In the genomic region with DNA sequence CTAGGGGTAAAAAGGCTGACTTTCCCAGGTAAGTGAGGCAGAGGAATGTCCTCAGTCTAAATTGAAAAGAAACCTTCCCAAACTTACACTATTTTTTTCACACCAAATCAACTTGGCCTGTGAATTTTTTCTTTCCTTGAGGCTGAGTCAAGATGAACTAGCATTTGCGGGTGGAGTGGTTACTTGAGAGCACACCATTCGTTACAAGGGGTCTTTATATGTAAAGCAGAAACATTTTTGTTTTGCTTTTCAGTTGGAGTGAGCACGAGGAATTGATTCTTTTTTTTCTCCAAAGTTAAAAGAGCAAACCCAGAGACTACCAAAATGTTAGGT, we compare ENCODE assay signal across 8 cellular contexts. TPM values are rescaled to one million over a fixed set of nuclear protein-coding genes. Genes with fewer than 3 reads are reported as not detected.
DNase-seq lines count a peak whose midpoint lies in the region; ATAC-seq and TF ChIP-seq lines count a peak whose summit lies in the region.

No MANE protein-coding gene starts in this region.

- no peaks in the 10 kb centered on the region for H3K27me3 Mint-ChIP-seq in activated CD4-positive, alpha-beta T cell treated with anti-CD3 and anti-CD28 coated beads, Interleukin-2, amount 10 ng/mL, durations not matched to agents 7 days and 5 days
- no peaks in the 10 kb centered on the region for H3K27me3 Mint-ChIP-seq in effector memory CD8-positive, alpha-beta T cell

- H3K27me3 ChIP-seq in muscle layer of duodenum (ENCODE audit: low read depth, low read length) (no peaks in the 10 kb centered on the region), tibial nerve (no peaks in the 10 kb centered on the region)

- no peak for TF ChIP-seq CTCF in tibial nerve (IDR thresholded peaks at IDR 0.05)

- H3K36me3 Mint-ChIP-seq in activated CD4-positive, alpha-beta T cell treated with anti-CD3 and anti-CD28 coated beads, Interleukin-2, amount 10 ng/mL, durations not matched to agents 7 days and 5 days (ENCODE audit: low read depth), result peaks cover 17% of the 10 kb centered on the region
- H3K36me3 Mint-ChIP-seq in effector memory CD8-positive, alpha-beta T cell (ENCODE audit: insufficient read depth), result no peaks in the 10 kb centered on the region

- peaks cover 48% of the 10 kb centered on the region for H3K4me1 Mint-ChIP-seq in activated CD4-positive, alpha-beta T cell treated with anti-CD3 and anti-CD28 coated beads, Interleukin-2, amount 10 ng/mL, durations not matched to agents 7 days and 5 days
- H3K4me1 Mint-ChIP-seq in effector memory CD8-positive, alpha-beta T cell (ENCODE audit: low read depth in 2 of 2), result peaks cover 16 to 21% of the 10 kb centered on the region in 2 donors

- TF ChIP-seq POLR2A in tibial nerve (IDR thresholded peaks at IDR 0.05), result no peak

- H3K4me3 Mint-ChIP-seq in activated CD4-positive, alpha-beta T cell treated with anti-CD3 and anti-CD28 coated beads, Interleukin-2, amount 10 ng/mL, durations not matched to agents 7 days and 5 days, result no peak overlapping the region
- H3K4me3 Mint-ChIP-seq in effector memory CD8-positive, alpha-beta T cell, result no peak overlapping the region

- H3K9me3 ChIP-seq in muscle layer of duodenum (ENCODE audit: control insufficient read depth in 1 of 2, low read length in 2 of 2), result no peaks in the 10 kb centered on the region
- no peaks in the 10 kb centered on the region for H3K9me3 ChIP-seq in tibial nerve

- peak overlapping the region; percentile 36 for H3K27ac Mint-ChIP-seq in activated CD4-positive, alpha-beta T cell treated with anti-CD3 and anti-CD28 coated beads, Interleukin-2, amount 10 ng/mL, durations not matched to agents 7 days and 5 days
- no peak overlapping the region for H3K27ac Mint-ChIP-seq in effector memory CD8-positive, alpha-beta T cell

- H3K27ac ChIP-seq in caudate nucleus (ENCODE audit: low read depth, low read length), result peak overlapping the region; percentile 71
- H3K27ac ChIP-seq in muscle layer of duodenum (ENCODE audit: low read length), result peak overlapping the region; percentile 88
- peak overlapping the region; percentile 30 to 92 (median 78) for H3K27ac ChIP-seq in tibial nerve

- no peak for ATAC-seq in effector memory CD8-positive, alpha-beta T cell (replicated peaks)

- no peak for TF ChIP-seq EP300 in tibial nerve (IDR thresholded peaks at IDR 0.05)

- no peaks in the 10 kb centered on the region for H3K9me3 Mint-ChIP-seq in activated CD4-positive, alpha-beta T cell treated with anti-CD3 and anti-CD28 coated beads, Interleukin-2, amount 10 ng/mL, durations not matched to agents 7 days and 5 days
- H3K9me3 Mint-ChIP-seq in effector memory CD8-positive, alpha-beta T cell, result no peaks in the 10 kb centered on the region

- POLR2A ChIA-PET in activated CD4-positive, alpha-beta T cell treated with anti-CD3 and anti-CD28 coated beads, Interleukin-2, amount 10 ng/mL, durations not matched to agents 7 days and 5 days (lab: Charles Lee), result interaction anchor here (0.7 kb wide), 1 partner anchor 45 kb away, joined by 3 read pairs; no protein-coding TSS in a partner anchor

- H3K4me1 ChIP-seq in muscle layer of duodenum (ENCODE audit: control insufficient read depth in 1 of 2, insufficient read depth in 2 of 2, low read length in 2 of 2) (peaks cover 41 to 52% of the 10 kb centered on the region in 2 donors), tibial nerve (peaks cover 0 to 96% (median 56%) of the 10 kb centered on the region in 4 donors)

- CTCF ChIA-PET in activated CD4-positive, alpha-beta T cell treated with anti-CD3 and anti-CD28 coated beads, Interleukin-2, amount 10 ng/mL, durations not matched to agents 7 days and 5 days (lab: Charles Lee), result interaction anchor here (1.2 to 1.5 kb wide), 2 partner anchors 36 to 62 kb away, joined by 3 to 5 read pairs; a partner anchor contains a TSS

- WGBS in tibial nerve, 2 donors, result 6% methylated on average over 3 of the region's 3 CpGs

- H3K36me3 ChIP-seq in muscle layer of duodenum (ENCODE audit: control insufficient read depth in 1 of 2, insufficient read depth in 2 of 2, low read length in 2 of 2), result peaks cover 0 to 15% of the 10 kb centered on the region in 2 donors
- H3K36me3 ChIP-seq in tibial nerve, result no peaks in the 10 kb centered on the region

- peak overlapping the region; percentile 32 to 48 for H3K4me3 ChIP-seq in muscle layer of duodenum (ENCODE audit: low read depth in 1 of 2, low read length in 2 of 2)
- peak overlapping the region; percentile 24 to 41 (median 28) for H3K4me3 ChIP-seq in tibial nerve

- DNase-seq in activated CD4-positive, alpha-beta T cell treated with anti-CD3 and anti-CD28 coated beads, Interleukin-2, amount 10 ng/mL, durations not matched to agents 7 days and 5 days, result no peak
- DNase-seq in activated CD4-positive, alpha-beta T cell treated with anti-CD3 and anti-CD28 coated beads, Interleukin-2, amount 50 U/mL, for 48 hours, result no peak
- no peak for DNase-seq in caudate nucleus (lab: John Stamatoyannopoulos, UW)
- no peak for DNase-seq in tibial nerve (ENCODE audit: low spot score in 2 of 2)
- no peak for DNase-seq in effector memory CD8-positive, alpha-beta T cell
- no peak for DNase-seq in NCI-H146 (lab: John Stamatoyannopoulos, UW)
- no peak for DNase-seq in kidney tubule cell (ENCODE audit: low spot score)

RNA-seq across cellular contexts. Expression of a gene that starts 36.4 kb away (rescaled TPM):
- total RNA-seq in activated CD4-positive, alpha-beta T cell treated with anti-CD3 and anti-CD28 coated beads, Interleukin-2, amount 10 ng/mL, durations not matched to agents 7 days and 5 days, result 10 to 100 TPM; 23.4 to 27.2 TPM
- 10 to 100 TPM; 20.5 to 38.4 (median 27.9) TPM for total RNA-seq in tibial nerve
